2 cellular contexts compared by ENCODE assay signal in genomic region chr11:86969258-86969657, GRCh38.
TF ChIP-seq lines count a peak whose summit lies in the region.

No MANE protein-coding gene starts in this region.

TF ChIP-seq in H1, 55 proteins besides CTCF, POLR2A, EP300 and RAD21:
- TF ChIP-seq CBX8 (IDR thresholded peaks at IDR 0.05; ENCODE audit: borderline replicate concordance, low read depth, low read length), result no peak
- TF ChIP-seq TBP (IDR thresholded peaks at IDR 0.05; ENCODE audit: low read depth, low read length), result no peak
- no peak for TF ChIP-seq USF2 (IDR thresholded peaks at IDR 0.05; ENCODE audit: low read length)
- TF ChIP-seq CHD2 (IDR thresholded peaks at IDR 0.05; ENCODE audit: low read length), result no peak
- no peak for TF ChIP-seq GTF2F1 (IDR thresholded peaks at IDR 0.05; ENCODE audit: borderline replicate concordance, low read depth, low read length)
- no peak for TF ChIP-seq ASH2L (IDR thresholded peaks at IDR 0.05; ENCODE audit: low read length)
- no peak for TF ChIP-seq EGR1 (IDR thresholded peaks at IDR 0.05; ENCODE audit: borderline replicate concordance, low read depth, low read length)
- no peak for TF ChIP-seq SP2 (IDR thresholded peaks at IDR 0.05; ENCODE audit: low read length)
- TF ChIP-seq RBBP5 (IDR thresholded peaks at IDR 0.05; ENCODE audit: borderline replicate concordance, low read depth, low read length), result no peak
- TF ChIP-seq SIN3A (conservative IDR thresholded peaks at IDR 0.05 in 1 of 2, IDR thresholded peaks at IDR 0.05 in 1 of 2; ENCODE audit: low read depth in 1 of 2, low read length in 2 of 2), result no peak
- no peak for TF ChIP-seq RFX5 (IDR thresholded peaks at IDR 0.05; ENCODE audit: borderline replicate concordance, low read depth, low read length)
- no peak for TF ChIP-seq POU5F1 (IDR thresholded peaks at IDR 0.05; ENCODE audit: low read depth, low read length)
- TF ChIP-seq TAF7 (optimal IDR thresholded peaks at IDR 0.05; ENCODE audit: borderline replicate concordance, low read depth, low read length), result no peak

TF ChIP-seq in SK-N-SH treated with all-trans-retinoic acid at 6 μM for 48 hours, 23 proteins besides CTCF, POLR2A, EP300 and RAD21:
- TF ChIP-seq ESRRG (CRISPR knock-in tag; IDR thresholded peaks at IDR 0.05) (no peak), ZNF70 (CRISPR knock-in tag; IDR thresholded peaks at IDR 0.05) (no peak), PATZ1 (CRISPR knock-in tag; IDR thresholded peaks at IDR 0.05; ENCODE audit: borderline replicate concordance) (no peak), SNAI2 (CRISPR knock-in tag; IDR thresholded peaks at IDR 0.05) (no peak), ZC3H10 (CRISPR knock-in tag; IDR thresholded peaks at IDR 0.05) (no peak), TSHZ2 (CRISPR knock-in tag; IDR thresholded peaks at IDR 0.05) (no peak), OSR1 (CRISPR knock-in tag; IDR thresholded peaks at IDR 0.05) (no peak), ZNF565 (CRISPR knock-in tag; conservative IDR thresholded peaks at IDR 0.05; ENCODE audit: low read depth) (no peak), ZNF8 (CRISPR knock-in tag; IDR thresholded peaks at IDR 0.05) (no peak), ISL1 (CRISPR knock-in tag; IDR thresholded peaks at IDR 0.05) (no peak), ARNTL (CRISPR knock-in tag; IDR thresholded peaks at IDR 0.05; ENCODE audit: borderline replicate concordance, low read depth) (no peak)
